In the genomic region with DNA sequence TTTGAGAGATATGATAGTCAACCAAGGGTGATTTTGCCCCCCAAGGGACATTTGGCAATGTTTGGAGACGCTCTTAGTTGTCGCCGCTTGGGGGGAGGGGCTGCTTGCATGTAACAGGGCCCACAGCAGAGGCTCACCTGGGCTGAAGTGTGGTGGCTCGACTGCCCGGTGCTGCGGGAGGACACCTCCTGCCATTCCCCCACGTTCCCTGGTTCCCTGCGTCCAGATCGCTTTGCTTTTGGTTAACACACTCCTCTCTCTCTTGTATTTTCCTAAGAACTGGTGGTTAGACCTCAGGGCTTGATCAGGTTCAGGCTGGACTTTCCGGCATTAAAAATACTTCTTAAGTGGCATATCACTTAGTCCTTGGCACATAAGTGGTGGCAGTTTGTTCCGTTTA, we compare ENCODE assay signal across 13 cellular contexts. TPM values are rescaled to one million over a fixed set of nuclear protein-coding genes. Genes with fewer than 3 reads are reported as not detected.
DNase-seq lines count a peak whose midpoint lies in the region; ATAC-seq and TF ChIP-seq lines count a peak whose summit lies in the region.
"Had no signal": no experiment of that assay in that cellular context is flagged by ENCODE, and none has a peak within 500 bp of the region (broad histone marks: within the 10 kb centered on the region; RNA-seq: fewer than 3 reads in every experiment).

No MANE protein-coding gene starts in this region.

- no peaks in the 10 kb centered on the region for H3K36me3 ChIP-seq in CD8-positive, alpha-beta memory T cell (ENCODE audit: insufficient read depth, low read length)
- H3K36me3 ChIP-seq in HUES6 (ENCODE audit: control insufficient read depth, insufficient read depth, low read length) (no peaks in the 10 kb centered on the region), mucosa of descending colon (ENCODE audit: low read depth) (no peaks in the 10 kb centered on the region)

- H3K4me1 Mint-ChIP-seq in CD8-positive, alpha-beta memory T cell: peaks cover 30 to 74% (median 48%) of the 10 kb centered on the region in 3 donors
- H3K4me1 Mint-ChIP-seq in glutamatergic neuron (ENCODE audit: low read depth, unreplicated experiment): peaks cover 25% of the 10 kb centered on the region
- peaks cover 22% of the 10 kb centered on the region for H3K4me1 Mint-ChIP-seq in nephron

- H3K27ac Mint-ChIP-seq in CD8-positive, alpha-beta memory T cell: peak overlapping the region in 6 of 8 donors; percentile 18 to 78 (median 39)
- H3K27ac Mint-ChIP-seq in glutamatergic neuron (ENCODE audit: unreplicated experiment): no peak overlapping the region
- no peak overlapping the region for H3K27ac Mint-ChIP-seq in nephron
- H3K27ac Mint-ChIP-seq: progenitor cell of endocrine pancreas had no signal

- H3K4me3 Mint-ChIP-seq in CD8-positive, alpha-beta memory T cell: peak overlapping the region; percentile 38 to 78 (median 72)
- H3K4me3 Mint-ChIP-seq in glutamatergic neuron (ENCODE audit: unreplicated experiment): peak overlapping the region; percentile 63
- peak overlapping the region; percentile 55 to 69 (median 64) for H3K4me3 Mint-ChIP-seq in nephron

- no peak overlapping the region for H3K9ac ChIP-seq in HUES6 (ENCODE audit: low read length)

- H3K27ac ChIP-seq in CD8-positive, alpha-beta memory T cell (ENCODE audit: low read depth, low read length): no peak overlapping the region
- H3K27ac ChIP-seq in HUES6 (ENCODE audit: low read depth, low read length): no peak overlapping the region

- H3K4me1 ChIP-seq in CD8-positive, alpha-beta memory T cell (ENCODE audit: insufficient read depth, low read length): peaks cover 7% of the 10 kb centered on the region
- H3K4me1 ChIP-seq in HUES6 (ENCODE audit: control insufficient read depth, insufficient read depth, low read length) (peaks cover 10% of the 10 kb centered on the region), mucosa of descending colon (ENCODE audit: low read depth) (peaks cover 15% of the 10 kb centered on the region)

- TF ChIP-seq CTCF in glutamatergic neuron (IDR thresholded peaks at IDR 0.05; ENCODE audit: partially characterized antibody, unreplicated experiment): no peak
- TF ChIP-seq CTCF in nephron (IDR thresholded peaks at IDR 0.05; ENCODE audit: unreplicated experiment in 3 of 3): no peak
- no peak for TF ChIP-seq CTCF in mucosa of descending colon (IDR thresholded peaks at IDR 0.05)

- CTCF ChIA-PET in CD8-positive, alpha-beta memory T cell (lab: Charles Lee): interaction anchor here (1.5 to 1.6 kb wide), 2 partner anchors 39 to 43 kb away, joined by 4 to 5 read pairs; no protein-coding TSS in a partner anchor

- H3K9me3 Mint-ChIP-seq in CD8-positive, alpha-beta memory T cell: no peaks in the 10 kb centered on the region
- H3K9me3 Mint-ChIP-seq in glutamatergic neuron (ENCODE audit: unreplicated experiment): peaks cover 6% of the 10 kb centered on the region
- H3K9me3 Mint-ChIP-seq in nephron: no peaks in the 10 kb centered on the region

- no peaks in the 10 kb centered on the region for H3K9me3 ChIP-seq in CD8-positive, alpha-beta memory T cell (ENCODE audit: low read length)
- H3K9me3 ChIP-seq in HUES6 (ENCODE audit: control insufficient read depth, insufficient read depth, low read depth, low read length): no peaks in the 10 kb centered on the region
- H3K9me3 ChIP-seq in mucosa of descending colon: no peaks in the 10 kb centered on the region

- ATAC-seq in GM19035 (IDR thresholded peaks at IDR 0.05; ENCODE audit: unreplicated experiment): no peak
- ATAC-seq in mucosa of descending colon: no peak
- ATAC-seq in HG02840 (IDR thresholded peaks at IDR 0.05; ENCODE audit: low FRiP score, unreplicated experiment): no peak

- POLR2A ChIA-PET in CD8-positive, alpha-beta memory T cell (lab: Charles Lee): interaction anchor here (1.2 kb wide), 1 partner anchor 43 kb away, joined by 4 read pairs; no protein-coding TSS in a partner anchor

- peaks cover 0 to 29% (median 8%) of the 10 kb centered on the region in 3 donors for H3K36me3 Mint-ChIP-seq in CD8-positive, alpha-beta memory T cell
- H3K36me3 Mint-ChIP-seq in glutamatergic neuron (ENCODE audit: unreplicated experiment): peaks cover 15% of the 10 kb centered on the region
- peaks cover 7% of the 10 kb centered on the region for H3K36me3 Mint-ChIP-seq in nephron (ENCODE audit: low read depth)

- no peaks in the 10 kb centered on the region for H3K27me3 Mint-ChIP-seq in CD8-positive, alpha-beta memory T cell
- peaks cover 7% of the 10 kb centered on the region for H3K27me3 Mint-ChIP-seq in glutamatergic neuron (ENCODE audit: unreplicated experiment)
- peaks cover 50% of the 10 kb centered on the region for H3K27me3 Mint-ChIP-seq in nephron (ENCODE audit: low read depth)

- H3K27me3 ChIP-seq in CD8-positive, alpha-beta memory T cell (ENCODE audit: insufficient read depth, low read length, poor library complexity, severe bottlenecking): no peaks in the 10 kb centered on the region
- peaks cover 40% of the 10 kb centered on the region for H3K27me3 ChIP-seq in HUES6 (ENCODE audit: control insufficient read depth, insufficient read depth, low read length)

- DNase-seq in CD8-positive, alpha-beta memory T cell: no peak
- DNase-seq in glutamatergic neuron (no peak), mucosa of descending colon (no peak), UCSD-AML1 (lab: John Stamatoyannopoulos, UW; ENCODE audit: unreplicated experiment) (no peak)
- DNase-seq: COR-L47, kidney glomerular epithelial cell, NCI-H1092 treated with DMSO at 0.1 percent for 48 hours, NCI-H446 treated with DMSO at 0.1 percent for 48 hours had no signal

- intact Hi-C loops in mucosa of descending colon (cut with DNase I, micrococcal nuclease): no loop called here

- no peak overlapping the region for H3K4me3 ChIP-seq in CD8-positive, alpha-beta memory T cell (ENCODE audit: low read length)
- peak overlapping the region; percentile 79 for H3K4me3 ChIP-seq in HUES6 (ENCODE audit: low read depth, low read length)
- H3K4me3 ChIP-seq in mucosa of descending colon: no peak overlapping the region

RNA-seq across cellular contexts. Expression of gene PPP2R5C, which starts 18.9 kb away (rescaled TPM):
- 100 to 1,000 TPM; 278 to 307 TPM for total RNA-seq in CD8-positive, alpha-beta memory T cell
- 342 TPM for polyA plus RNA-seq in CD8-positive, alpha-beta memory T cell
- total RNA-seq in glutamatergic neuron (ENCODE audit: unreplicated experiment) (116 TPM), mucosa of descending colon (100 to 1,000 TPM; 131 to 173 (median 160) TPM)

Comparison
In these comparisons a context has a peak if more than half of its experiments do, and no peak if none do; other contexts are left out.
1. H3K27ac Mint-ChIP-seq: peak in CD8-positive, alpha-beta memory T cell (6 of 8); none in glutamatergic neuron (single experiment) and nephron (0 of 3).
2. Peak in every context shown above with its lines, with median percentiles within 50 percentile points of each other: H3K4me3 Mint-ChIP-seq.